29 cellular contexts compared by ENCODE assay signal in the genomic region with DNA sequence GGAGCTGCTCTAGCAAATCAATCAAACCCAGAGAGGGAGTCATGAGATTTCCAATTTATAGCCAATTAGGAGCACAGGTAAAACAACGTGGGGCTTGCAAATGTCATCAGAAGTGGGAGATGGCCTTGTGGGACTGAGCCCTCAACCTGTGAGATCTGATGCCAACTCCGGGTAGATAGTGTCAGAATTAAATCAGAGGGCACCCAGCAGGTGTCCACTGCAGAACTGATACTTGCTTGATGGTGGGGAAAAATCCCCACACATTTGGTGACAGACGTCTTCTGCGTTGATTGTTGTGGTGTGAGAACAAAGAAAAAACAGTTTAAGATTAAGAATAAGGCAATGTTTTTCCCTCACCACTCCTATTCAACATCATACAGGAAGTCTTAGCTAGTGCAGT.
"Had no signal": no experiment of that assay in that cellular context is flagged by ENCODE, and none has a peak within 500 bp of the region (broad histone marks: within the 10 kb centered on the region; RNA-seq: fewer than 3 reads in every experiment).

No MANE protein-coding gene starts in this region.

- H3K27ac ChIP-seq: neutrophil, parathyroid adenoma, psoas muscle, right lobe of liver, sigmoid colon, stomach, thoracic aorta, thyroid gland, tibial nerve, upper lobe of right lung, uterus had no signal

- H3K4me1 Mint-ChIP-seq: naive thymus-derived CD4-positive, alpha-beta T cell; natural killer cell; nephron progenitor cell; neural crest cell; stimulated activated effector memory CD8-positive, alpha-beta T cell treated with anti-CD3 and anti-CD28 coated beads, Interleukin-12 subunit alpha, Interleukin-12 subunit beta, amount 100 ng/mL, for 72 hours; stimulated activated naive B cell treated with anti-CD40 and anti-IgM and Interleukin-4, amounts not matched to agents 10 μg/mL and 1 μg/mL and 100 μg/mL, for 72 hours had no signal

- H3K36me3 Mint-ChIP-seq: natural killer cell; stimulated activated effector memory CD8-positive, alpha-beta T cell treated with anti-CD3 and anti-CD28 coated beads, Interleukin-12 subunit alpha, Interleukin-12 subunit beta, amount 100 ng/mL, for 72 hours; stimulated activated naive B cell treated with anti-CD40 and anti-IgM and Interleukin-4, amounts not matched to agents 10 μg/mL and 1 μg/mL and 100 μg/mL, for 72 hours had no signal

- H2AFZ ChIP-seq: parathyroid adenoma had no signal

- H3K27ac Mint-ChIP-seq: naive thymus-derived CD4-positive, alpha-beta T cell; natural killer cell; nephron progenitor cell; progenitor cell of endocrine pancreas; stimulated activated effector memory CD8-positive, alpha-beta T cell treated with anti-CD3 and anti-CD28 coated beads, Interleukin-12 subunit alpha, Interleukin-12 subunit beta, amount 100 ng/mL, for 72 hours; stimulated activated naive B cell treated with anti-CD40 and anti-IgM and Interleukin-4, amounts not matched to agents 10 μg/mL and 1 μg/mL and 100 μg/mL, for 72 hours; stimulated activated naive CD8-positive, alpha-beta T cell treated with anti-CD3 and anti-CD28 coated beads, Interleukin-15, Interleukin-2, amounts not matched to agents 100 ng/mL and 50 ng/mL, for 24 hours had no signal

- DNase-seq: naive thymus-derived CD4-positive, alpha-beta T cell; natural killer cell; nephron progenitor cell; nucleus accumbens; posterior cingulate gyrus; psoas muscle; right cardiac atrium; right lobe of liver; sigmoid colon; small intestine; stimulated activated CD4-positive, alpha-beta T cell treated with anti-CD3 and anti-CD28 coated beads, Interleukin-15, amount 100 ng/mL, for 24 hours; stimulated activated CD4-positive, alpha-beta T cell treated with anti-CD3 and anti-CD28 coated beads, Interleukin-2, amount 100 ng/mL, for 24 hours; stimulated activated CD4-positive, alpha-beta T cell treated with anti-CD3 and anti-CD28 coated beads, Interleukin-2, amount 100 ng/mL, for 48 hours; stimulated activated CD4-positive, alpha-beta T cell treated with anti-CD3 and anti-CD28 coated beads, Interleukin-4, amount 100 ng/mL, for 24 hours; stimulated activated naive B cell treated with anti-CD40 and anti-IgM and Interleukin-4, amounts not matched to agents 10 μg/mL and 1 μg/mL and 100 μg/mL, for 72 hours; stimulated activated naive CD4-positive, alpha-beta T cell treated with Interleukin-2 at 50 U/mL for 16 hours; stomach; thyroid gland; trophoblast cell; upper lobe of right lung; uterus had no signal

- H3K27me3 Mint-ChIP-seq: naive thymus-derived CD4-positive, alpha-beta T cell; progenitor cell of endocrine pancreas; stimulated activated naive B cell treated with anti-CD40 and anti-IgM and Interleukin-4, amounts not matched to agents 10 μg/mL and 1 μg/mL and 100 μg/mL, for 72 hours; stimulated activated naive CD8-positive, alpha-beta T cell treated with anti-CD3 and anti-CD28 coated beads, Interleukin-15, Interleukin-2, amounts not matched to agents 100 ng/mL and 50 ng/mL, for 24 hours had no signal

- H3K9ac ChIP-seq: parathyroid adenoma had no signal

- H3K9me3 Mint-ChIP-seq: nephron progenitor cell; neural crest cell; stimulated activated naive B cell treated with anti-CD40 and anti-IgM and Interleukin-4, amounts not matched to agents 10 μg/mL and 1 μg/mL and 100 μg/mL, for 72 hours had no signal

- H3K4me3 ChIP-seq: psoas muscle, right lobe of liver, sigmoid colon, stomach, thoracic aorta, thyroid gland, tibial nerve, upper lobe of right lung, uterus had no signal

- H3K4me3 Mint-ChIP-seq: naive thymus-derived CD4-positive, alpha-beta T cell; natural killer cell; nephron progenitor cell; neural crest cell; stimulated activated effector memory CD8-positive, alpha-beta T cell treated with anti-CD3 and anti-CD28 coated beads, Interleukin-12 subunit alpha, Interleukin-12 subunit beta, amount 100 ng/mL, for 72 hours; stimulated activated naive B cell treated with anti-CD40 and anti-IgM and Interleukin-4, amounts not matched to agents 10 μg/mL and 1 μg/mL and 100 μg/mL, for 72 hours; stimulated activated naive CD8-positive, alpha-beta T cell treated with anti-CD3 and anti-CD28 coated beads, Interleukin-15, Interleukin-2, amounts not matched to agents 100 ng/mL and 50 ng/mL, for 24 hours had no signal

- H3K27me3 ChIP-seq: neutrophil, right lobe of liver, sigmoid colon, stomach, thyroid gland, tibial nerve, upper lobe of right lung, uterus had no signal

- H3K36me3 ChIP-seq: neutrophil, right lobe of liver, sigmoid colon, stomach, thoracic aorta, thyroid gland, tibial nerve, upper lobe of right lung, uterus had no signal

- ATAC-seq: naive thymus-derived CD4-positive, alpha-beta T cell; natural killer cell; psoas muscle; right cardiac atrium; right lobe of liver; stimulated activated effector memory CD8-positive, alpha-beta T cell treated with anti-CD3 and anti-CD28 coated beads, Interleukin-12 subunit alpha, Interleukin-12 subunit beta, amount 100 ng/mL, for 72 hours; stimulated activated naive B cell treated with anti-CD40 and anti-IgM and Interleukin-4, amounts not matched to agents 10 μg/mL and 1 μg/mL and 100 μg/mL, for 72 hours; upper lobe of right lung had no signal

- H3K4me1 ChIP-seq: parathyroid adenoma, psoas muscle, right lobe of liver, stomach, thyroid gland, tibial nerve, upper lobe of right lung, uterus had no signal

- H3K9me3 ChIP-seq: neutrophil, psoas muscle, right lobe of liver, stomach, thoracic aorta, thyroid gland, tibial nerve, upper lobe of right lung, uterus had no signal
